In genomic region chr11:67409261-67409666, GRCh38 we compare ENCODE assay signal across 1 cellular context.
TF ChIP-seq lines count a peak whose summit lies in the region.

No MANE protein-coding gene starts in this region.

TF ChIP-seq in K562, 482 proteins besides CTCF, POLR2A, EP300 and RAD21:
- TF ChIP-seq NEUROD1 (IDR thresholded peaks at IDR 0.05; ENCODE audit: borderline replicate concordance, low read depth, low read length, partially characterized antibody) (no peak), POLR2G (IDR thresholded peaks at IDR 0.05; ENCODE audit: low read depth, low read length) (peak; percentile 31; the same call in 1 of the 2 replicates), CEBPG (CRISPR knock-in tag; IDR thresholded peaks at IDR 0.05) (no peak), CEBPG (tag; conservative IDR thresholded peaks at IDR 0.05 in 1 of 2, IDR thresholded peaks at IDR 0.05 in 1 of 2) (no peak)
